Comparison of ENCODE assay signal across 1 cellular context in genomic region chr19:55716531-55716930, GRCh38.
TF ChIP-seq lines count a peak whose summit lies in the region.

No MANE protein-coding gene starts in this region.

TF ChIP-seq in IMR-90, 13 proteins besides CTCF, POLR2A, EP300 and RAD21 (continued from another document):
- no peak for TF ChIP-seq USF2 (IDR thresholded peaks at IDR 0.05; ENCODE audit: low read depth, low read length)
- TF ChIP-seq MAFK (IDR thresholded peaks at IDR 0.05; ENCODE audit: low read depth, low read length) = no peak
- TF ChIP-seq FOS (IDR thresholded peaks at IDR 0.05; ENCODE audit: low read depth, low read length) = no peak
- TF ChIP-seq RFX5 (IDR thresholded peaks at IDR 0.05; ENCODE audit: low read depth, low read length) = no peak
- TF ChIP-seq CEBPB (IDR thresholded peaks at IDR 0.05; ENCODE audit: low read depth, low read length) = no peak
- TF ChIP-seq RCOR1 (IDR thresholded peaks at IDR 0.05; ENCODE audit: insufficient replicate concordance, low read length) = no peak
- TF ChIP-seq CHD1 (IDR thresholded peaks at IDR 0.05; ENCODE audit: low read depth, low read length) = no peak
- no peak for TF ChIP-seq SMC3 (IDR thresholded peaks at IDR 0.05; ENCODE audit: low read depth, low read length)
- TF ChIP-seq, protein P1, sequence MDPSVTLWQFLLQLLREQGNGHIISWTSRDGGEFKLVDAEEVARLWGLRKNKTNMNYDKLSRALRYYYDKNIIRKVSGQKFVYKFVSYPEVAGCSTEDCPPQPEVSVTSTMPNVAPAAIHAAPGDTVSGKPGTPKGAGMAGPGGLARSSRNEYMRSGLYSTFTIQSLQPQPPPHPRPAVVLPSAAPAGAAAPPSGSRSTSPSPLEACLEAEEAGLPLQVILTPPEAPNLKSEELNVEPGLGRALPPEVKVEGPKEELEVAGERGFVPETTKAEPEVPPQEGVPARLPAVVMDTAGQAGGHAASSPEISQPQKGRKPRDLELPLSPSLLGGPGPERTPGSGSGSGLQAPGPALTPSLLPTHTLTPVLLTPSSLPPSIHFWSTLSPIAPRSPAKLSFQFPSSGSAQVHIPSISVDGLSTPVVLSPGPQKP (IDR thresholded peaks at IDR 0.05; ENCODE audit: borderline replicate concordance, low read depth, low read length) = no peak
- TF ChIP-seq MAZ (IDR thresholded peaks at IDR 0.05; ENCODE audit: borderline replicate concordance, low read depth, low read length) = no peak
